In the genomic region with DNA sequence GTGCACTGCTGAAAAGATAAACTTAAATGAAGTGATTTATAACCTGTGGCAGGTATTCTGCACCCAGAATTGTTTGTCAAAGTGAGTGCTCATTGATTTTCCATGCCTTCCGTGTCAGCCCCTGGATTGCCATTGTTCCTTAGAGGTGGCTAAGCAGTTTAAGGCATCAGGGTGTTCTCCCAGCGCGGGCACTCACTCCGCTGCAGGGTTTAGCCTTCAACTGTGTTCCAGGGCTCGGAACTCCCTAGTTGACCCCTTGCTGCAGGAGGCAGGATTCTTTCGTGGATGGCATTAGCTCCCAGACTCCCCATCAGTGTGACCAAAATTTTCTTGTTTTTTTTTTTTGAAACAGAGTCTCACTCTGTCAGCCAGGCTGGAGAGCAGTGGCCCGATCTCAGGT, we compare ENCODE assay signal across 1 cellular context.
TF ChIP-seq lines count a peak whose summit lies in the region.

No MANE protein-coding gene starts in this region.

TF ChIP-seq in GM23338, 12 proteins besides CTCF, POLR2A, EP300 and RAD21 (continued from another document):
- TF ChIP-seq, protein P1, sequence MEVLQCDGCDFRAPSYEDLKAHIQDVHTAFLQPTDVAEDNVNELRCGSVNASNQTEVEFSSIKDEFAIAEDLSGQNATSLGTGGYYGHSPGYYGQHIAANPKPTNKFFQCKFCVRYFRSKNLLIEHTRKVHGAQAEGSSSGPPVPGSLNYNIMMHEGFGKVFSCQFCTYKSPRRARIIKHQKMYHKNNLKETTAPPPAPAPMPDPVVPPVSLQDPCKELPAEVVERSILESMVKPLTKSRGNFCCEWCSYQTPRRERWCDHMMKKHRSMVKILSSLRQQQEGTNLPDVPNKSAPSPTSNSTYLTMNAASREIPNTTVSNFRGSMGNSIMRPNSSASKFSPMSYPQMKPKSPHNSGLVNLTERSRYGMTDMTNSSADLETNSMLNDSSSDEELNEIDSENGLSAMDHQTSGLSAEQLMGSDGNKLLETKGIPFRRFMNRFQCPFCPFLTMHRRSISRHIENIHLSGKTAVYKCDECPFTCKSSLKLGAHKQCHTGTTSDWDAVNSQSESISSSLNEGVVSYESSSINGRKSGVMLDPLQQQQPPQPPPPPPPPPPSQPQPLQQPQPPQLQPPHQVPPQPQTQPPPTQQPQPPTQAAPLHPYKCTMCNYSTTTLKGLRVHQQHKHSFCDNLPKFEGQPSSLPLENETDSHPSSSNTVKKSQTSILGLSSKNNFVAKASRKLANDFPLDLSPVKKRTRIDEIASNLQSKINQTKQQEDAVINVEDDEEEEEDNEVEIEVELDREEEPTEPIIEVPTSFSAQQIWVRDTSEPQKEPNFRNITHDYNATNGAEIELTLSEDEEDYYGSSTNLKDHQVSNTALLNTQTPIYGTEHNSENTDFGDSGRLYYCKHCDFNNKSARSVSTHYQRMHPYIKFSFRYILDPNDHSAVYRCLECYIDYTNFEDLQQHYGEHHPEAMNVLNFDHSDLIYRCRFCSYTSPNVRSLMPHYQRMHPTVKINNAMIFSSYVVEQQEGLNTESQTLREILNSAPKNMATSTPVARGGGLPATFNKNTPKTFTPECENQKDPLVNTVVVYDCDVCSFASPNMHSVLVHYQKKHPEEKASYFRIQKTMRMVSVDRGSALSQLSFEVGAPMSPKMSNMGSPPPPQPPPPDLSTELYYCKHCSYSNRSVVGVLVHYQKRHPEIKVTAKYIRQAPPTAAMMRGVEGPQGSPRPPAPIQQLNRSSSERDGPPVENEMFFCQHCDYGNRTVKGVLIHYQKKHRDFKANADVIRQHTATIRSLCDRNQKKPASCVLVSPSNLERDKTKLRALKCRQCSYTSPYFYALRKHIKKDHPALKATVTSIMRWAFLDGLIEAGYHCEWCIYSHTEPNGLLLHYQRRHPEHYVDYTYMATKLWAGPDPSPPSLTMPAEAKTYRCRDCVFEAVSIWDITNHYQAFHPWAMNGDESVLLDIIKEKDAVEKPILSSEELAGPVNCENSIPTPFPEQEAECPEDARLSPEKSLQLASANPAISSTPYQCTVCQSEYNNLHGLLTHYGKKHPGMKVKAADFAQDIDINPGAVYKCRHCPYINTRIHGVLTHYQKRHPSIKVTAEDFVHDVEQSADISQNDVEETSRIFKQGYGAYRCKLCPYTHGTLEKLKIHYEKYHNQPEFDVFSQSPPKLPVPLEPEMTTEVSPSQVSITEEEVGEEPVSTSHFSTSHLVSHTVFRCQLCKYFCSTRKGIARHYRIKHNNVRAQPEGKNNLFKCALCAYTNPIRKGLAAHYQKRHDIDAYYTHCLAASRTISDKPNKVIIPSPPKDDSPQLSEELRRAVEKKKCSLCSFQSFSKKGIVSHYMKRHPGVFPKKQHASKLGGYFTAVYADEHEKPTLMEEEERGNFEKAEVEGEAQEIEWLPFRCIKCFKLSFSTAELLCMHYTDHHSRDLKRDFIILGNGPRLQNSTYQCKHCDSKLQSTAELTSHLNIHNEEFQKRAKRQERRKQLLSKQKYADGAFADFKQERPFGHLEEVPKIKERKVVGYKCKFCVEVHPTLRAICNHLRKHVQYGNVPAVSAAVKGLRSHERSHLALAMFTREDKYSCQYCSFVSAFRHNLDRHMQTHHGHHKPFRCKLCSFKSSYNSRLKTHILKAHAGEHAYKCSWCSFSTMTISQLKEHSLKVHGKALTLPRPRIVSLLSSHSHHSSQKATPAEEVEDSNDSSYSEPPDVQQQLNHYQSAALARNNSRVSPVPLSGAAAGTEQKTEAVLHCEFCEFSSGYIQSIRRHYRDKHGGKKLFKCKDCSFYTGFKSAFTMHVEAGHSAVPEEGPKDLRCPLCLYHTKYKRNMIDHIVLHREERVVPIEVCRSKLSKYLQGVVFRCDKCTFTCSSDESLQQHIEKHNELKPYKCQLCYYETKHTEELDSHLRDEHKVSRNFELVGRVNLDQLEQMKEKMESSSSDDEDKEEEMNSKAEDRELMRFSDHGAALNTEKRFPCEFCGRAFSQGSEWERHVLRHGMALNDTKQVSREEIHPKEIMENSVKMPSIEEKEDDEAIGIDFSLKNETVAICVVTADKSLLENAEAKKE (CRISPR knock-in tag; IDR thresholded peaks at IDR 0.05), result no peak
- TF ChIP-seq STAT1 (IDR thresholded peaks at IDR 0.05; ENCODE audit: unreplicated experiment) (no peak), EZH2phosphoT487 (IDR thresholded peaks at IDR 0.05; ENCODE audit: unreplicated experiment) (no peak), CREB1 (CRISPR knock-in tag; IDR thresholded peaks at IDR 0.05; ENCODE audit: low read depth) (no peak)
- TF ChIP-seq, protein P2, sequence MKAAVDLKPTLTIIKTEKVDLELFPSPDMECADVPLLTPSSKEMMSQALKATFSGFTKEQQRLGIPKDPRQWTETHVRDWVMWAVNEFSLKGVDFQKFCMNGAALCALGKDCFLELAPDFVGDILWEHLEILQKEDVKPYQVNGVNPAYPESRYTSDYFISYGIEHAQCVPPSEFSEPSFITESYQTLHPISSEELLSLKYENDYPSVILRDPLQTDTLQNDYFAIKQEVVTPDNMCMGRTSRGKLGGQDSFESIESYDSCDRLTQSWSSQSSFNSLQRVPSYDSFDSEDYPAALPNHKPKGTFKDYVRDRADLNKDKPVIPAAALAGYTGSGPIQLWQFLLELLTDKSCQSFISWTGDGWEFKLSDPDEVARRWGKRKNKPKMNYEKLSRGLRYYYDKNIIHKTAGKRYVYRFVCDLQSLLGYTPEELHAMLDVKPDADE (IDR thresholded peaks at IDR 0.05), result no peak
- TF ChIP-seq, protein P3, sequence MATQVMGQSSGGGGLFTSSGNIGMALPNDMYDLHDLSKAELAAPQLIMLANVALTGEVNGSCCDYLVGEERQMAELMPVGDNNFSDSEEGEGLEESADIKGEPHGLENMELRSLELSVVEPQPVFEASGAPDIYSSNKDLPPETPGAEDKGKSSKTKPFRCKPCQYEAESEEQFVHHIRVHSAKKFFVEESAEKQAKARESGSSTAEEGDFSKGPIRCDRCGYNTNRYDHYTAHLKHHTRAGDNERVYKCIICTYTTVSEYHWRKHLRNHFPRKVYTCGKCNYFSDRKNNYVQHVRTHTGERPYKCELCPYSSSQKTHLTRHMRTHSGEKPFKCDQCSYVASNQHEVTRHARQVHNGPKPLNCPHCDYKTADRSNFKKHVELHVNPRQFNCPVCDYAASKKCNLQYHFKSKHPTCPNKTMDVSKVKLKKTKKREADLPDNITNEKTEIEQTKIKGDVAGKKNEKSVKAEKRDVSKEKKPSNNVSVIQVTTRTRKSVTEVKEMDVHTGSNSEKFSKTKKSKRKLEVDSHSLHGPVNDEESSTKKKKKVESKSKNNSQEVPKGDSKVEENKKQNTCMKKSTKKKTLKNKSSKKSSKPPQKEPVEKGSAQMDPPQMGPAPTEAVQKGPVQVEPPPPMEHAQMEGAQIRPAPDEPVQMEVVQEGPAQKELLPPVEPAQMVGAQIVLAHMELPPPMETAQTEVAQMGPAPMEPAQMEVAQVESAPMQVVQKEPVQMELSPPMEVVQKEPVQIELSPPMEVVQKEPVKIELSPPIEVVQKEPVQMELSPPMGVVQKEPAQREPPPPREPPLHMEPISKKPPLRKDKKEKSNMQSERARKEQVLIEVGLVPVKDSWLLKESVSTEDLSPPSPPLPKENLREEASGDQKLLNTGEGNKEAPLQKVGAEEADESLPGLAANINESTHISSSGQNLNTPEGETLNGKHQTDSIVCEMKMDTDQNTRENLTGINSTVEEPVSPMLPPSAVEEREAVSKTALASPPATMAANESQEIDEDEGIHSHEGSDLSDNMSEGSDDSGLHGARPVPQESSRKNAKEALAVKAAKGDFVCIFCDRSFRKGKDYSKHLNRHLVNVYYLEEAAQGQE (IDR thresholded peaks at IDR 0.05; ENCODE audit: unreplicated experiment), result no peak
